In the genomic region with DNA sequence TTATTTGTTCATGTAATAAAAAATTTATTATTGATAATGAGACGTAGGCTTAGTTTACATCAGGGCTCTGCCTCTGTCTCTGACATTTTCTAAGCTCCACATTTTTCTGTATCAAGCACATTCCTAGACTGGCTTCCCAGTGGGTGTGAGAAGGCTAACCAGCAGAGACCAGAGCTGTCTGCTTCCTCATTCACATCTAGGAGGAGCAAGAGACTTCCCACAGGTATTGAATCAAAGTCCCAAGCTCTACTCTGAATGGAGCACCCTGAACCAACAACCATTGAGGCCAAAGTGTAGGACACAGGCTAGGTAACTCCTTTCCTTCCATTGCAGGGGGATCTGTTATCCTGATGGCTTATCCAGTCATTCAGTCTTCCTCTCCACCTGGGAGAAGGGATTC, we compare ENCODE assay signal across 14 cellular contexts.
A peak's percentile ranks its signal among the peaks of the same experiment; 100 is the strongest.
DNase-seq lines count a peak whose midpoint lies in the region; ATAC-seq, FAIRE-seq and TF ChIP-seq lines count a peak whose summit lies in the region.
"Had no signal": no experiment of that assay in that cellular context is flagged by ENCODE, and none has a peak within 500 bp of the region (broad histone marks: within the 10 kb centered on the region; RNA-seq: fewer than 3 reads in every experiment).

No MANE protein-coding gene starts in this region.

- peak overlapping the region; percentile 2 for H3K4me2 ChIP-seq in smooth muscle cell
- H3K4me2 ChIP-seq: KMS-11 had no signal

- H3K27me3 ChIP-seq in smooth muscle cell (ENCODE audit: low read depth) (no peaks in the 10 kb centered on the region), vagina (no peaks in the 10 kb centered on the region)
- H3K27me3 ChIP-seq: SJSA1 had no signal

- TF ChIP-seq POLR2A in H54 (IDR thresholded peaks at IDR 0.05; ENCODE audit: low read depth, low read length) = no peak
- TF ChIP-seq POLR2A in vagina (IDR thresholded peaks at IDR 0.05) = no peak

- peaks cover 31% of the 10 kb centered on the region for H4K20me1 ChIP-seq in smooth muscle cell (ENCODE audit: low read depth)

- DNase-seq in H54 (ENCODE audit: insufficient read length, low spot score) (no peak), T-helper 17 cell (no peak), iPS DF 4.7 (ENCODE audit: extremely low read depth, low spot score) (peak; percentile 25), smooth muscle cell (lab: John Stamatoyannopoulos, UW; ENCODE audit: unreplicated experiment) (no peak), vagina (ENCODE audit: extremely low spot score in 2 of 2) (no peak)
- DNase-seq: DMS 273 treated with DMSO at 0.1 percent for 48 hours, NCI-H1105, NCI-H187, NCI-H69 had no signal

- H3K4me3 ChIP-seq in smooth muscle cell = no peak overlapping the region
- H3K4me3 ChIP-seq in vagina = no peak overlapping the region
- H3K4me3 ChIP-seq: SJSA1 had no signal

- peaks cover 7% of the 10 kb centered on the region for H3K36me3 Mint-ChIP-seq in T-helper 17 cell (ENCODE audit: low read depth)

- H3K4me3 Mint-ChIP-seq in T-helper 17 cell = no peak overlapping the region

- no peaks in the 10 kb centered on the region for H3K36me3 ChIP-seq in smooth muscle cell (ENCODE audit: low read depth)
- H3K36me3 ChIP-seq in vagina = no peaks in the 10 kb centered on the region
- H3K36me3 ChIP-seq: SJSA1 had no signal

- ATAC-seq in T-helper 17 cell (no peak), HG02970 (IDR thresholded peaks at IDR 0.05; ENCODE audit: low FRiP score, unreplicated experiment) (no peak), GM21367 (IDR thresholded peaks at IDR 0.05; ENCODE audit: unreplicated experiment) (no peak)

- H3K27ac ChIP-seq in smooth muscle cell (ENCODE audit: low read depth) (peak overlapping the region; percentile 28), vagina (no peak overlapping the region)
- H3K27ac ChIP-seq: KMS-11, RWPE1, SJSA1 had no signal

- peak overlapping the region; percentile 0 for H3K27ac Mint-ChIP-seq in T-helper 17 cell

- 38% methylated on average over 1 of the region's 1 CpG for WGBS in smooth muscle cell (ENCODE audit: low lambda C conversion rate)

- no peaks in the 10 kb centered on the region for H3F3A ChIP-seq in smooth muscle cell (ENCODE audit: low read depth)

- H3K9me3 ChIP-seq in T-helper 17 cell (ENCODE audit: control insufficient read depth, low read length, poor library complexity, severe bottlenecking) = no peaks in the 10 kb centered on the region
- no peaks in the 10 kb centered on the region for H3K9me3 ChIP-seq in smooth muscle cell (replicated peaks; ENCODE audit: low read depth)
- H3K9me3 ChIP-seq in vagina = no peaks in the 10 kb centered on the region
- H3K9me3 ChIP-seq: SJSA1 had no signal

- no peaks in the 10 kb centered on the region for H3K4me1 ChIP-seq in smooth muscle cell (ENCODE audit: low read depth)
- peaks cover 22% of the 10 kb centered on the region for H3K4me1 ChIP-seq in vagina
- H3K4me1 ChIP-seq: SJSA1 had no signal

- intact Hi-C loops in vagina (cut with DNase I) = no loop called here

- H3K79me2 ChIP-seq in smooth muscle cell (ENCODE audit: low read depth) = peaks cover 70% of the 10 kb centered on the region

- H3K9ac ChIP-seq in smooth muscle cell (ENCODE audit: low read depth) = no peak overlapping the region
- H3K9ac ChIP-seq: KMS-11 had no signal

- TF ChIP-seq CTCF in smooth muscle cell (IDR thresholded peaks at IDR 0.05; ENCODE audit: borderline replicate concordance, insufficient read depth, poor library complexity, severe bottlenecking) = no peak
- no peak for TF ChIP-seq CTCF in vagina (IDR thresholded peaks at IDR 0.05)

- no peaks in the 10 kb centered on the region for H3K27me3 Mint-ChIP-seq in T-helper 17 cell

- H2AFZ ChIP-seq in smooth muscle cell (ENCODE audit: low read depth) = no peak overlapping the region

- peak; percentile 43 for FAIRE-seq in H54 (lab: Jason Lieb, UNC)

- peaks cover 39% of the 10 kb centered on the region for H3K4me1 Mint-ChIP-seq in T-helper 17 cell
